In genomic region chr5:57887851-57888621, GRCh38 we compare ENCODE assay signal across 9 cellular contexts.
DNase-seq lines count a peak whose midpoint lies in the region; ATAC-seq, FAIRE-seq and TF ChIP-seq lines count a peak whose summit lies in the region.
"Had no signal": no experiment of that assay in that cellular context is flagged by ENCODE, and none has a peak within 500 bp of the region (broad histone marks: within the 10 kb centered on the region; RNA-seq: fewer than 3 reads in every experiment).

No MANE protein-coding gene starts in this region.

- no peak for TF ChIP-seq EP300 in gastroesophageal sphincter (IDR thresholded peaks at IDR 0.05)

- CTCF ChIA-PET in activated CD4-positive, alpha-beta memory T cell treated with anti-CD3 and anti-CD28 coated beads, Interleukin-2, amount 10 ng/mL, durations not matched to agents 7 days and 5 days (lab: Charles Lee) = interaction anchor here (0.9 to 1.5 kb wide), 2 partner anchors 108 to 573 kb away, joined by 3 to 10 read pairs; no protein-coding TSS in a partner anchor
- CTCF ChIA-PET in CD4-positive, alpha-beta T cell (lab: Charles Lee) = interaction anchor here (0.5 kb wide), 1 partner anchor 270 kb away, joined by 3 read pairs; no protein-coding TSS in a partner anchor

- POLR2A ChIA-PET in activated CD4-positive, alpha-beta memory T cell treated with anti-CD3 and anti-CD28 coated beads, Interleukin-2, amount 10 ng/mL, durations not matched to agents 7 days and 5 days (lab: Charles Lee) = no interaction called here
- POLR2A ChIA-PET in CD4-positive, alpha-beta T cell (lab: Charles Lee) = no interaction called here

- no peak overlapping the region for H3K4me3 Mint-ChIP-seq in progenitor cell of endocrine pancreas (ENCODE audit: low read depth)
- no peak overlapping the region for H3K4me3 Mint-ChIP-seq in activated CD4-positive, alpha-beta memory T cell treated with anti-CD3 and anti-CD28 coated beads, Interleukin-2, amount 10 ng/mL, durations not matched to agents 7 days and 5 days
- no peak overlapping the region for H3K4me3 Mint-ChIP-seq in CD4-positive, alpha-beta T cell
- H3K4me3 Mint-ChIP-seq: dendritic cell treated with granulocyte-macrophage colony-stimulating factor and Interleukin-4, amounts not matched to agents 40 ng/mL and 50 ng/mL, for 4 days had no signal

- TF ChIP-seq POLR2A in gastroesophageal sphincter (IDR thresholded peaks at IDR 0.05) = no peak

- H3K4me1 Mint-ChIP-seq in progenitor cell of endocrine pancreas (ENCODE audit: low read depth) = peaks cover 2% of the 10 kb centered on the region
- no peaks in the 10 kb centered on the region for H3K4me1 Mint-ChIP-seq in activated CD4-positive, alpha-beta memory T cell treated with anti-CD3 and anti-CD28 coated beads, Interleukin-2, amount 10 ng/mL, durations not matched to agents 7 days and 5 days
- no peaks in the 10 kb centered on the region for H3K4me1 Mint-ChIP-seq in CD4-positive, alpha-beta T cell (ENCODE audit: low read depth)

- H3K27me3 Mint-ChIP-seq in progenitor cell of endocrine pancreas = peaks cover 6% of the 10 kb centered on the region
- no peaks in the 10 kb centered on the region for H3K27me3 Mint-ChIP-seq in activated CD4-positive, alpha-beta memory T cell treated with anti-CD3 and anti-CD28 coated beads, Interleukin-2, amount 10 ng/mL, durations not matched to agents 7 days and 5 days
- H3K27me3 Mint-ChIP-seq in CD4-positive, alpha-beta T cell = no peaks in the 10 kb centered on the region
- H3K27me3 Mint-ChIP-seq: dendritic cell treated with granulocyte-macrophage colony-stimulating factor and Interleukin-4, amounts not matched to agents 40 ng/mL and 50 ng/mL, for 4 days had no signal

- intact Hi-C loops in CD4-positive, alpha-beta T cell (cut with DNase I, micrococcal nuclease) = no loop called here

- H3K9me3 Mint-ChIP-seq in progenitor cell of endocrine pancreas (ENCODE audit: low read depth) = no peaks in the 10 kb centered on the region
- no peaks in the 10 kb centered on the region for H3K9me3 Mint-ChIP-seq in activated CD4-positive, alpha-beta memory T cell treated with anti-CD3 and anti-CD28 coated beads, Interleukin-2, amount 10 ng/mL, durations not matched to agents 7 days and 5 days
- no peaks in the 10 kb centered on the region for H3K9me3 Mint-ChIP-seq in CD4-positive, alpha-beta T cell
- H3K9me3 Mint-ChIP-seq: dendritic cell treated with granulocyte-macrophage colony-stimulating factor and Interleukin-4, amounts not matched to agents 40 ng/mL and 50 ng/mL, for 4 days had no signal

- in situ Hi-C loops in Caki2 (cut with HindIII; ENCODE audit: low pct_unique_long_range_greater_than_20kb, low sequenced_read_pairs) = no loop called here

- no peaks in the 10 kb centered on the region for H3K27me3 ChIP-seq in gastroesophageal sphincter
- H3K27me3 ChIP-seq in CD4-positive, alpha-beta T cell (ENCODE audit: control insufficient read depth, insufficient read depth, low read length) = no peaks in the 10 kb centered on the region

- H3K4me1 ChIP-seq in gastroesophageal sphincter = no peaks in the 10 kb centered on the region

- H3K36me3 Mint-ChIP-seq in progenitor cell of endocrine pancreas (ENCODE audit: insufficient read depth) = no peaks in the 10 kb centered on the region
- no peaks in the 10 kb centered on the region for H3K36me3 Mint-ChIP-seq in activated CD4-positive, alpha-beta memory T cell treated with anti-CD3 and anti-CD28 coated beads, Interleukin-2, amount 10 ng/mL, durations not matched to agents 7 days and 5 days (ENCODE audit: low read depth)
- no peaks in the 10 kb centered on the region for H3K36me3 Mint-ChIP-seq in CD4-positive, alpha-beta T cell (ENCODE audit: low read depth)

- WGBS in gastroesophageal sphincter (ENCODE audit: low coverage in 1 of 2), 2 donors = 41 to 65% methylated on average over 5 of the region's 6 CpGs

- no peak overlapping the region for H3K4me3 ChIP-seq in gastroesophageal sphincter

- H3K36me3 ChIP-seq in gastroesophageal sphincter = no peaks in the 10 kb centered on the region

- H3K27ac Mint-ChIP-seq in progenitor cell of endocrine pancreas = no peak overlapping the region
- H3K27ac Mint-ChIP-seq in activated CD4-positive, alpha-beta memory T cell treated with anti-CD3 and anti-CD28 coated beads, Interleukin-2, amount 10 ng/mL, durations not matched to agents 7 days and 5 days = no peak overlapping the region
- no peak overlapping the region for H3K27ac Mint-ChIP-seq in CD4-positive, alpha-beta T cell
- H3K27ac Mint-ChIP-seq: dendritic cell treated with granulocyte-macrophage colony-stimulating factor and Interleukin-4, amounts not matched to agents 40 ng/mL and 50 ng/mL, for 4 days had no signal

- no peak overlapping the region for H3K27ac ChIP-seq in gastroesophageal sphincter
- no peak overlapping the region for H3K27ac ChIP-seq in CD4-positive, alpha-beta T cell (ENCODE audit: low read depth, low read length)

- FAIRE-seq in HTR-8/SVneo (lab: Jason Lieb, UNC) = no peak

- TF ChIP-seq CTCF in gastroesophageal sphincter (IDR thresholded peaks at IDR 0.05) (peak in 3 of 4 experiments; percentile 18 to 45 (median 21)), progenitor cell of endocrine pancreas (IDR thresholded peaks at IDR 0.05; ENCODE audit: unreplicated experiment) (peak; percentile 65)
- TF ChIP-seq CTCF in CD4-positive, alpha-beta T cell (IDR thresholded peaks at IDR 0.05) = no peak

- DNase-seq in Caki2 (ENCODE audit: low read depth) = peak; percentile 61
- peak; percentile 48 for DNase-seq in HTR-8/SVneo (ENCODE audit: insufficient read length, low spot score)
- peak; percentile 25 for DNase-seq in progenitor cell of endocrine pancreas (ENCODE audit: low spot score, unreplicated experiment)
- DNase-seq in NCI-H2227 (lab: John Stamatoyannopoulos, UW; ENCODE audit: unreplicated experiment) = no peak
- no peak for DNase-seq in activated CD4-positive, alpha-beta memory T cell treated with anti-CD3 and anti-CD28 coated beads, Interleukin-2, amount 10 ng/mL, durations not matched to agents 7 days and 5 days
- DNase-seq in CD4-positive, alpha-beta T cell = no peak

- ATAC-seq in SK-N-SH treated with all-trans-retinoic acid at 6 μM for 48 hours (peak; percentile 90), gastroesophageal sphincter (no peak)
- ATAC-seq in CD4-positive, alpha-beta T cell (ENCODE audit: poor library complexity) = no peak

- H3K9me3 ChIP-seq in gastroesophageal sphincter = no peaks in the 10 kb centered on the region
- H3K9me3 ChIP-seq in CD4-positive, alpha-beta T cell (ENCODE audit: control insufficient read depth, low read length) = no peaks in the 10 kb centered on the region

TF ChIP-seq in SK-N-SH treated with all-trans-retinoic acid at 6 μM for 48 hours, 23 proteins besides CTCF, POLR2A, EP300 and RAD21:
- no peak for TF ChIP-seq GLIS3 (CRISPR knock-in tag; IDR thresholded peaks at IDR 0.05)
- TF ChIP-seq ZC3H10 (CRISPR knock-in tag; IDR thresholded peaks at IDR 0.05) = no peak
- TF ChIP-seq CREB5 (CRISPR knock-in tag; IDR thresholded peaks at IDR 0.05; ENCODE audit: low read depth) = no peak
- no peak for TF ChIP-seq TOX (CRISPR knock-in tag; IDR thresholded peaks at IDR 0.05; ENCODE audit: borderline replicate concordance)
- TF ChIP-seq RARB (CRISPR knock-in tag; IDR thresholded peaks at IDR 0.05) = no peak
- no peak for TF ChIP-seq ZFP30 (CRISPR knock-in tag; IDR thresholded peaks at IDR 0.05)

Comparison
In these comparisons a context has a peak if more than half of its experiments do, and no peak if none do; other contexts are left out.
1. DNase-seq: peak in Caki2 (single experiment), HTR-8/SVneo (single experiment) and progenitor cell of endocrine pancreas (single experiment); none in NCI-H2227 (single experiment), activated CD4-positive, alpha-beta memory T cell treated with anti-CD3 and anti-CD28 coated beads, Interleukin-2, amount 10 ng/mL, durations not matched to agents 7 days and 5 days (single experiment) and CD4-positive, alpha-beta T cell (0 of 10).